ENCODE assay signal across 8 cellular contexts in the genomic region with DNA sequence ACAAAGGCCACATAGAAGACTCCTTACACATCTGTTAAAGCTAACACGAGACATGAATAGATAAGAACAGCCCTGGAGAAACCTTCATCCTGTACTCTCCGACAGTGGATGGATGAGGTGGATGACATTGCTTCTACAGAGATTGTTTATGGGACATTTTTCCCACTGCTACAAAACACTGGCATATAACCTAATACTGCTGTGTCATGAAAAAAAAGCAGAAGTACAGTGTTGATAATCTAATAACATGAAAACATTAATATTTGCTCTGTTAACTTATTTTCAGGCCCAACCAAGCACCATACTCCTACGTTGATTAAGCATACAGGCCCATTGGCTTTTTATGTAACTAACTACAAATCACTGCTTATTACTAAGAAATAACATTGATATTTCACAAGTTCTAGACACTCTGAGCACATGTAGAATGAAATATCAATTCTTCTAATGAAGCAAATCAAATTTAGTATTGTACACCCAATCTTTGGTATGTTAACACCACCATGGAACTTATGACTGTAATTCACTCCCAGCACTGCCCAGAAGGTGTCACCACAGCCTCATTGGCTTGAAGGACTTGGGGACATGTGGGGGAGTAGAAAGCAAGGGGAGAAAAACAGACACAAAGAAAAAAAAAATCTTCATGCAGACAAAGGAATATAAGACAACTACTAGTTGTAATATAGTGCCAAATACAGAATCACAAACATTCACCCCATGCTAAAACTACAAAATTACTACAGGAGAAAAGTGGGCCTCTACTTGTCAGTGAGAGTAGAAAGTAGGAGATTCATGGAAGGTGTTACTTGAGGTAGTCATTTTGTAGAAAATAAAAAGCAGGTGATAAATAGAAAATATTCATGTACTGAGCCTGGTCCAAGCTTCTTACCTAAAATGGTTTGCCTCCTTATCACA.
DNase-seq lines count a peak whose midpoint lies in the region; ATAC-seq, FAIRE-seq and TF ChIP-seq lines count a peak whose summit lies in the region.

No MANE protein-coding gene starts in this region.

- 73 to 100% methylated on average over 1 to 3 of the region's 3 CpGs for WGBS in gastroesophageal sphincter (ENCODE audit: low coverage in 1 of 2), 2 donors
- WGBS in pancreas, 2 donors, result 62 to 74% methylated on average over 3 of the region's 3 CpGs

- no peak overlapping the region for H3K4me3 Mint-ChIP-seq in activated T-helper 1 cell treated with anti-CD3 and anti-CD28 coated beads, Interleukin-12 subunit alpha, Interleukin-12 subunit beta, Interleukin-2, Interleukin-4 antibody, amounts not matched to agents 30 ng/mL and 10 ng/mL and 1 ng/mL, durations not matched to agents 14 hours and 24 hours and 36 hours

- peak; percentile 94 for ATAC-seq in GM18867 (IDR thresholded peaks at IDR 0.05; ENCODE audit: unreplicated experiment)
- ATAC-seq in HG03457 (IDR thresholded peaks at IDR 0.05; ENCODE audit: unreplicated experiment), result peak; percentile 83
- ATAC-seq in gastroesophageal sphincter, result no peak
- peak in 3 of 4 donors; percentile 78 to 81 (median 80) for ATAC-seq in pancreas

- H3K27ac ChIP-seq in gastroesophageal sphincter (no peak overlapping the region), pancreas (no peak overlapping the region)

- H3K27me3 ChIP-seq in gastroesophageal sphincter, result no peaks in the 10 kb centered on the region
- no peaks in the 10 kb centered on the region for H3K27me3 ChIP-seq in pancreas

- TF ChIP-seq CTCF in gastroesophageal sphincter (IDR thresholded peaks at IDR 0.05) (peak in 3 of 4 experiments; percentile 28 to 68 (median 53)), pancreas (IDR thresholded peaks at IDR 0.05) (peak in 3 of 4 donors; percentile 30 to 59 (median 50))

- DNase-seq in C1 segment of cervical spinal cord (lab: John Stamatoyannopoulos, UW) (peak in 10 of 14 donors; percentile 0 to 49 (median 2)), NCI-H524 (lab: John Stamatoyannopoulos, UW) (peak; percentile 73 to 78), pancreas (peak in 3 of 6 donors; percentile 11 to 41 (median 17))
- peak; percentile 23 for DNase-seq in activated T-cell treated with anti-CD3 and anti-CD28 coated beads, Interleukin-2, amount 50 U/mL, for 1 hour
- no peak for DNase-seq in activated T-helper 1 cell treated with anti-CD3 and anti-CD28 coated beads, Interleukin-12 subunit alpha, Interleukin-12 subunit beta, Interleukin-2, Interleukin-4 antibody, amounts not matched to agents 30 ng/mL and 10 ng/mL and 1 ng/mL, durations not matched to agents 14 hours and 24 hours and 36 hours (ENCODE audit: low spot score)

- TF ChIP-seq EP300 in gastroesophageal sphincter (IDR thresholded peaks at IDR 0.05), result no peak

- H3K27ac Mint-ChIP-seq in activated T-helper 1 cell treated with anti-CD3 and anti-CD28 coated beads, Interleukin-12 subunit alpha, Interleukin-12 subunit beta, Interleukin-2, Interleukin-4 antibody, amounts not matched to agents 30 ng/mL and 10 ng/mL and 1 ng/mL, durations not matched to agents 14 hours and 24 hours and 36 hours, result no peak overlapping the region

- no peak overlapping the region for H3K4me3 ChIP-seq in gastroesophageal sphincter
- no peak overlapping the region for H3K4me3 ChIP-seq in pancreas

- TF ChIP-seq POLR2A in gastroesophageal sphincter (IDR thresholded peaks at IDR 0.05), result no peak

- no peaks in the 10 kb centered on the region for H3K9me3 ChIP-seq in gastroesophageal sphincter
- no peaks in the 10 kb centered on the region for H3K9me3 ChIP-seq in pancreas

- H3K36me3 ChIP-seq in gastroesophageal sphincter (no peaks in the 10 kb centered on the region), pancreas (no peaks in the 10 kb centered on the region)

- H3K4me1 ChIP-seq in gastroesophageal sphincter (no peaks in the 10 kb centered on the region), pancreas (no peaks in the 10 kb centered on the region)

- intact Hi-C loops in pancreas (cut with DNase I), result no loop called here
- intact Hi-C loops in activated T-helper 1 cell treated with anti-CD3 and anti-CD28 coated beads, Interleukin-12 subunit alpha, Interleukin-12 subunit beta, Interleukin-2, Interleukin-4 antibody, amounts not matched to agents 30 ng/mL and 10 ng/mL and 1 ng/mL, durations not matched to agents 14 hours and 24 hours and 36 hours (cut with micrococcal nuclease), result loop anchor here (5.0 to 10.0 kb wide), 2 partner anchors 283 to 355 kb away; no protein-coding TSS in a partner anchor

- H3K36me3 Mint-ChIP-seq in activated T-helper 1 cell treated with anti-CD3 and anti-CD28 coated beads, Interleukin-12 subunit alpha, Interleukin-12 subunit beta, Interleukin-2, Interleukin-4 antibody, amounts not matched to agents 30 ng/mL and 10 ng/mL and 1 ng/mL, durations not matched to agents 14 hours and 24 hours and 36 hours (ENCODE audit: low read depth), result no peaks in the 10 kb centered on the region

- peak; percentile 60 for FAIRE-seq in pancreas (lab: Jason Lieb, UNC)

- no peaks in the 10 kb centered on the region for H3K27me3 Mint-ChIP-seq in activated T-helper 1 cell treated with anti-CD3 and anti-CD28 coated beads, Interleukin-12 subunit alpha, Interleukin-12 subunit beta, Interleukin-2, Interleukin-4 antibody, amounts not matched to agents 30 ng/mL and 10 ng/mL and 1 ng/mL, durations not matched to agents 14 hours and 24 hours and 36 hours (ENCODE audit: insufficient read depth)

- H3K9me3 Mint-ChIP-seq in activated T-helper 1 cell treated with anti-CD3 and anti-CD28 coated beads, Interleukin-12 subunit alpha, Interleukin-12 subunit beta, Interleukin-2, Interleukin-4 antibody, amounts not matched to agents 30 ng/mL and 10 ng/mL and 1 ng/mL, durations not matched to agents 14 hours and 24 hours and 36 hours, result no peaks in the 10 kb centered on the region

- H3K4me1 Mint-ChIP-seq in activated T-helper 1 cell treated with anti-CD3 and anti-CD28 coated beads, Interleukin-12 subunit alpha, Interleukin-12 subunit beta, Interleukin-2, Interleukin-4 antibody, amounts not matched to agents 30 ng/mL and 10 ng/mL and 1 ng/mL, durations not matched to agents 14 hours and 24 hours and 36 hours (ENCODE audit: low read depth), result no peaks in the 10 kb centered on the region
